Comparison of ENCODE assay signal across 21 cellular contexts in the genomic region with DNA sequence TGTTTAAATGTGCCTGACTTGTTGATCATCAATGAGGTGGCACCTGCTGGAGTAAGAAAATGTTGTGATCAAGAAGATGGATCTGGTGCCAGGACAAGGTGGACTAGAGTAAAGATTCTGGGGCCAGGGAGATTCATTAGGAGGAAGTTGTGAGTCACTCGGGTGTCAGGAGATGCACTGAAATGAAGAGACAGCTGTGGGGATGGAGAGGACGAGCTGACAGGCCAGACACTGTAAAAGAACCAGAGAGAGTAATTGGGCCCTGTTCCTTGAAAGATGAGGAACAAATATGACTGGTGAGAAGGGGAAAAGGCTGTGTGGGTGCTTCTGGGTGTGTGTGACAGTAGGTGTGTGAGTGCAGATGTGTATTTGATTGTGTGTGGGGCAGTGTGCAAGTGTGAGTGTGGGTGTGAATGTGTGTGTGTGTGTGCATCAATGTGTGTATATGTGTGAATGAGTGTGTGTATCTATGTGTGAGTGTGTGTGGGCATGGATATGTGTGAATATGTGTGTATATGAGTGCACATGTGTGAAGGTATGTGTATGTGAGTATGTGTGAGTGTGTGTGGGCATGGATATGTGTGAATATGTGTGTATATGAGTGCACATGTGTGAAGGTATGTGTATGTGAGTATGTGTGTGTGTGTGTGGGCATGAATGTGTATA.
DNase-seq lines count a peak whose midpoint lies in the region; ATAC-seq lines count a peak whose summit lies in the region.
"Had no signal": no experiment of that assay in that cellular context is flagged by ENCODE, and none has a peak within 500 bp of the region (broad histone marks: within the 10 kb centered on the region; RNA-seq: fewer than 3 reads in every experiment).

No MANE protein-coding gene starts in this region.

- H3K23ac ChIP-seq in neuronal stem cell (ENCODE audit: low read depth, low read length, poor library complexity), result no peak overlapping the region

- DNase-seq in EL (peak; percentile 11), HT1080 (ENCODE audit: low read depth) (peak; percentile 44), SJCRH30 (peak; percentile 42 to 72), neuronal stem cell (ENCODE audit: low spot score) (no peak)
- no peak for DNase-seq in activated CD8-positive, alpha-beta memory T cell treated with anti-CD3 and anti-CD28 coated beads, Interleukin-2, amount 10 ng/mL, durations not matched to agents 7 days and 5 days
- DNase-seq: DMS 273 treated with DMSO at 0.1 percent for 48 hours, GOT3, HFFc6, KBM-7, MG63, NCI-H1105, NCI-H1694, NCI-H510A treated with DMSO at 0.1 percent for 48 hours, Right ventricle myocardium superior had no signal

- no peaks in the 10 kb centered on the region for H3K36me3 ChIP-seq in SJCRH30
- H3K36me3 ChIP-seq in neuronal stem cell (replicated peaks in 1 of 2; ENCODE audit: control insufficient read depth in 2 of 2, insufficient read depth in 2 of 2, low read length in 2 of 2), result peaks cover 0 to 3% of the 10 kb centered on the region in 2 donors
- H3K36me3 ChIP-seq: MG63 had no signal

- H2AFZ ChIP-seq in neuronal stem cell (ENCODE audit: low read length), result no peak overlapping the region

- no peak overlapping the region for H2BK120ac ChIP-seq in neuronal stem cell (ENCODE audit: low read depth, low read length)

- no peaks in the 10 kb centered on the region for H3K4me1 Mint-ChIP-seq in activated CD8-positive, alpha-beta memory T cell treated with anti-CD3 and anti-CD28 coated beads, Interleukin-2, amount 10 ng/mL, durations not matched to agents 7 days and 5 days

- H2BK12ac ChIP-seq in neuronal stem cell (ENCODE audit: low read length), result no peak overlapping the region

- H3K9me3 Mint-ChIP-seq in activated CD8-positive, alpha-beta memory T cell treated with anti-CD3 and anti-CD28 coated beads, Interleukin-2, amount 10 ng/mL, durations not matched to agents 7 days and 5 days (ENCODE audit: low read depth), result no peaks in the 10 kb centered on the region
- H3K9me3 Mint-ChIP-seq: T-helper 1 cell treated with Interleukin-12 subunit alpha and Interleukin-12 subunit beta and Interleukin-4 antibody, amounts not matched to agents 30 μg/mL and 1 μg/mL, for 36 hours had no signal

- no peak overlapping the region for H3K14ac ChIP-seq in neuronal stem cell (ENCODE audit: low read length)

- H2BK15ac ChIP-seq in neuronal stem cell (ENCODE audit: low read length), result no peak overlapping the region

- no peak overlapping the region for H2BK5ac ChIP-seq in neuronal stem cell (ENCODE audit: low read length)

- ATAC-seq in HG03565 (IDR thresholded peaks at IDR 0.05; ENCODE audit: unreplicated experiment) (no peak), HG03159 (IDR thresholded peaks at IDR 0.05; ENCODE audit: unreplicated experiment) (no peak), GM18907 (IDR thresholded peaks at IDR 0.05; ENCODE audit: unreplicated experiment) (no peak)
- ATAC-seq in activated CD8-positive, alpha-beta memory T cell treated with anti-CD3 and anti-CD28 coated beads, Interleukin-2, amount 10 ng/mL, durations not matched to agents 7 days and 5 days, result no peak
- ATAC-seq: Panc1 had no signal

- H3K27me3 ChIP-seq in SJCRH30, result no peaks in the 10 kb centered on the region; the same call in 1 of the 2 replicates
- no peaks in the 10 kb centered on the region for H3K27me3 ChIP-seq in neuronal stem cell (ENCODE audit: control insufficient read depth in 3 of 3, insufficient read depth in 3 of 3, low read depth in 1 of 3, low read length in 3 of 3)
- H3K27me3 ChIP-seq: MG63 had no signal

- H3K4me1 ChIP-seq in SJCRH30 (peaks cover 6% of the 10 kb centered on the region; the same call in 1 of the 2 replicates), neuronal stem cell (ENCODE audit: control insufficient read depth in 2 of 2, insufficient read depth in 1 of 2, low read depth in 1 of 2, low read length in 2 of 2) (no peaks in the 10 kb centered on the region)

- no peak overlapping the region for H2AK5ac ChIP-seq in neuronal stem cell (ENCODE audit: low read depth, low read length)

- H3K27ac Mint-ChIP-seq in activated CD8-positive, alpha-beta memory T cell treated with anti-CD3 and anti-CD28 coated beads, Interleukin-2, amount 10 ng/mL, durations not matched to agents 7 days and 5 days, result no peak overlapping the region
- H3K27ac Mint-ChIP-seq: T-helper 1 cell treated with Interleukin-12 subunit alpha and Interleukin-12 subunit beta and Interleukin-4 antibody, amounts not matched to agents 30 μg/mL and 1 μg/mL, for 36 hours had no signal

- CTCF ChIA-PET in activated CD8-positive, alpha-beta memory T cell treated with anti-CD3 and anti-CD28 coated beads, Interleukin-2, amount 10 ng/mL, durations not matched to agents 7 days and 5 days (lab: Charles Lee), result no interaction called here

- no peak overlapping the region for H3K4ac ChIP-seq in neuronal stem cell (ENCODE audit: low read length)

- no peak overlapping the region for H4K91ac ChIP-seq in neuronal stem cell (ENCODE audit: low read depth, low read length, poor library complexity)

- no peak overlapping the region for H3K4me2 ChIP-seq in neuronal stem cell (ENCODE audit: insufficient read depth, low read length, poor library complexity, severe bottlenecking)

- H3K79me1 ChIP-seq in neuronal stem cell (ENCODE audit: low read depth, low read length), result no peaks in the 10 kb centered on the region

- no peak overlapping the region for H3K4me3 Mint-ChIP-seq in activated CD8-positive, alpha-beta memory T cell treated with anti-CD3 and anti-CD28 coated beads, Interleukin-2, amount 10 ng/mL, durations not matched to agents 7 days and 5 days
- H3K4me3 Mint-ChIP-seq: T-helper 1 cell treated with Interleukin-12 subunit alpha and Interleukin-12 subunit beta and Interleukin-4 antibody, amounts not matched to agents 30 μg/mL and 1 μg/mL, for 36 hours had no signal

- H3K9me3 ChIP-seq in SJCRH30 (replicated peaks) (no peaks in the 10 kb centered on the region; the same call in 1 of the 2 replicates), neuronal stem cell (replicated peaks in 1 of 2; ENCODE audit: control insufficient read depth in 2 of 2, insufficient read depth in 1 of 2, low read depth in 1 of 2, low read length in 2 of 2) (no peaks in the 10 kb centered on the region)
- H3K9me3 ChIP-seq: MG63 had no signal

- H3K27ac ChIP-seq in SJCRH30, result no peak overlapping the region
- no peak overlapping the region for H3K27ac ChIP-seq in neuronal stem cell (replicated peaks; ENCODE audit: low read length)
- H3K27ac ChIP-seq: C4-2B, HL-60 had no signal

- peak overlapping the region; percentile 19 for H4K8ac ChIP-seq in neuronal stem cell (ENCODE audit: low read depth, low read length)

- H3K27me3 Mint-ChIP-seq in activated CD8-positive, alpha-beta memory T cell treated with anti-CD3 and anti-CD28 coated beads, Interleukin-2, amount 10 ng/mL, durations not matched to agents 7 days and 5 days, result no peaks in the 10 kb centered on the region

- H3K4me3 ChIP-seq in SJCRH30 (no peak overlapping the region), neuronal stem cell (ENCODE audit: low read length in 2 of 2) (no peak overlapping the region)
- H3K4me3 ChIP-seq: MG63 had no signal

- peak overlapping the region; percentile 35 for H3K9ac ChIP-seq in neuronal stem cell (ENCODE audit: low read depth, low read length, poor library complexity)

- H3K36me3 Mint-ChIP-seq in activated CD8-positive, alpha-beta memory T cell treated with anti-CD3 and anti-CD28 coated beads, Interleukin-2, amount 10 ng/mL, durations not matched to agents 7 days and 5 days, result no peaks in the 10 kb centered on the region

- WGBS in neuronal stem cell (ENCODE audit: extremely low coverage in 2 of 2, insufficient read length in 2 of 2, insufficient replicate concordance in 1 of 2), 2 donors, result no CpG with 5 or more reads among the region's 2 CpGs

- H3K18ac ChIP-seq in neuronal stem cell (ENCODE audit: low read length), result no peak overlapping the region

Comparison
In these comparisons a context has a peak if more than half of its experiments do, and no peak if none do; other contexts are left out.
1. DNase-seq: peak in EL (single experiment), HT1080 (single experiment) and SJCRH30 (2 of 2); none in neuronal stem cell (single experiment) and activated CD8-positive, alpha-beta memory T cell treated with anti-CD3 and anti-CD28 coated beads, Interleukin-2, amount 10 ng/mL, durations not matched to agents 7 days and 5 days (single experiment).